16 cellular contexts compared by ENCODE assay signal in genomic region chr20:4018015-4018748, GRCh38. TPM values are rescaled to one million over a fixed set of nuclear protein-coding genes. Genes with fewer than 3 reads are reported as not detected.
DNase-seq lines count a peak whose midpoint lies in the region; ATAC-seq, FAIRE-seq and TF ChIP-seq lines count a peak whose summit lies in the region.
"Had no signal": no experiment of that assay in that cellular context is flagged by ENCODE, and none has a peak within 500 bp of the region (broad histone marks: within the 10 kb centered on the region; RNA-seq: fewer than 3 reads in every experiment).

No MANE protein-coding gene starts in this region.

- TF ChIP-seq RAD21 in HepG2 (CRISPR knock-in tag; IDR thresholded peaks at IDR 0.05): no peak

- no peak for ATAC-seq in HepG2
- no peak for ATAC-seq in right lobe of liver
- ATAC-seq in GM19467 (IDR thresholded peaks at IDR 0.05; ENCODE audit: unreplicated experiment): no peak
- no peak for ATAC-seq in HG02840 (IDR thresholded peaks at IDR 0.05; ENCODE audit: low FRiP score, unreplicated experiment)
- ATAC-seq in GM18520 (IDR thresholded peaks at IDR 0.05; ENCODE audit: unreplicated experiment): no peak
- ATAC-seq: activated CD4-positive, CD25-positive, alpha-beta regulatory T cell treated with anti-CD3 and anti-CD28 coated beads, Interleukin-2, amount 50 U/mL, for 24 hours; SK-N-SH treated with all-trans-retinoic acid at 6 μM for 48 hours had no signal

- no peaks in the 10 kb centered on the region for H3K36me3 ChIP-seq in HepG2 (replicated peaks in 1 of 2; ENCODE audit: control insufficient read depth in 1 of 2, insufficient read depth in 2 of 2, low read length in 2 of 2)
- H3K36me3 ChIP-seq in right lobe of liver: no peaks in the 10 kb centered on the region
- no peaks in the 10 kb centered on the region for H3K36me3 ChIP-seq in OCI-LY7 (ENCODE audit: insufficient read depth, low read length)
- H3K36me3 ChIP-seq: esophagus squamous epithelium, uterus had no signal

- H3K9ac ChIP-seq in HepG2 (ENCODE audit: insufficient read depth, low read depth, low read length): no peak overlapping the region

- H3K79me2 ChIP-seq in HepG2 (ENCODE audit: insufficient read depth, low read length) (no peaks in the 10 kb centered on the region), OCI-LY7 (ENCODE audit: insufficient read depth, low read depth, low read length) (no peaks in the 10 kb centered on the region)

- POLR2A ChIA-PET in HepG2 (lab: Yijun Ruan, JAX): no interaction called here
- POLR2A ChIA-PET in OCI-LY7 (lab: Charles Lee): no interaction called here

- DNase-seq in HepG2 (ENCODE audit: low spot score) (no peak), right lobe of liver (no peak), OCI-LY7 (ENCODE audit: low spot score) (no peak), fibroblast of the aortic adventitia (ENCODE audit: low read depth) (peak; percentile 31)
- no peak for DNase-seq in activated CD8-positive, alpha-beta memory T cell treated with anti-CD3 and anti-CD28 coated beads for 24 hours
- DNase-seq: esophagus squamous epithelium, immature natural killer cell, naive B cell, NCI-H524 treated with DMSO at 0.1 percent for 48 hours, small intestine, uterus had no signal

- intact Hi-C loops in HepG2 (cut with micrococcal nuclease; ENCODE audit: unreplicated experiment) (no loop called here), right lobe of liver (cut with DNase I) (loop anchor here (10.0 kb wide), 1 partner anchor 67 kb away; no protein-coding TSS in a partner anchor), OCI-LY7 (cut with micrococcal nuclease; ENCODE audit: unreplicated experiment) (no loop called here)

- CTCF ChIA-PET in HepG2 (lab: Yijun Ruan, JAX; ENCODE audit: low intra/inter-chr PET ratio, low total read pairs) (no interaction called here), OCI-LY7 (lab: Charles Lee; ENCODE audit: unreplicated experiment) (no interaction called here)

- FAIRE-seq in HepG2 (lab: Jason Lieb, UNC): no peak
- FAIRE-seq: small intestine had no signal

- H3K4me2 ChIP-seq in HepG2 (ENCODE audit: low read depth, low read length): no peak overlapping the region
- H3K4me2 ChIP-seq in OCI-LY7 (ENCODE audit: low read length): 0 out of 2 replicates have a peak overlapping the region, but pooled peaks have one; percentile 6

- no peak for TF ChIP-seq EP300 in HepG2 (IDR thresholded peaks at IDR 0.05; ENCODE audit: low read depth in 2 of 2, low read length in 2 of 2)
- TF ChIP-seq EP300 in HepG2 (CRISPR knock-in tag; IDR thresholded peaks at IDR 0.05; ENCODE audit: borderline replicate concordance): no peak

- TF ChIP-seq CTCF in HepG2 (CRISPR knock-in tag; IDR thresholded peaks at IDR 0.05) (no peak), right lobe of liver (IDR thresholded peaks at IDR 0.05) (no peak), OCI-LY7 (conservative IDR thresholded peaks at IDR 0.05; ENCODE audit: low read length) (no peak), fibroblast of the aortic adventitia (IDR thresholded peaks at IDR 0.05; ENCODE audit: insufficient read depth, low read length) (no peak)

- H3K4me1 ChIP-seq in HepG2 (ENCODE audit: insufficient read depth, low read length) (peaks cover 42% of the 10 kb centered on the region), right lobe of liver (peaks cover 0 to 9% (median 0%) of the 10 kb centered on the region in 4 donors), OCI-LY7 (ENCODE audit: insufficient read depth, low read length, poor library complexity, severe bottlenecking) (peaks cover 20% of the 10 kb centered on the region)
- H3K4me1 ChIP-seq: uterus had no signal

- WGBS in HepG2 (ENCODE audit: low lambda C conversion rate): 36% methylated on average over 5 of the region's 5 CpGs
- WGBS in right lobe of liver (ENCODE audit: insufficient coverage, low coverage, low lambda C conversion rate, missing lambda C conversion rate): 59% methylated on average over 5 of the region's 5 CpGs

- H4K20me1 ChIP-seq in HepG2 (ENCODE audit: insufficient read depth, low read length) (no peaks in the 10 kb centered on the region), OCI-LY7 (ENCODE audit: insufficient read depth, low read length) (no peaks in the 10 kb centered on the region)

- H3K9me3 ChIP-seq in HepG2 (ENCODE audit: low read length) (no peaks in the 10 kb centered on the region), right lobe of liver (no peaks in the 10 kb centered on the region), OCI-LY7 (ENCODE audit: low read length) (no peaks in the 10 kb centered on the region)
- H3K9me3 ChIP-seq: esophagus squamous epithelium, uterus had no signal

- H3K27ac ChIP-seq in HepG2 (ENCODE audit: extremely low read length, insufficient read depth, low read length) (no peak overlapping the region), right lobe of liver (no peak overlapping the region), OCI-LY7 (ENCODE audit: low read depth, low read length, poor library complexity, severe bottlenecking) (no peak overlapping the region)
- H3K27ac ChIP-seq: uterus had no signal

- in situ Hi-C loops in HepG2 (cut with HindIII; ENCODE audit: extremely low pct_ligation_motif_present, low pct_unique_long_range_greater_than_20kb): loop anchor here (5.0 kb wide), 1 partner anchor 64 kb away; no protein-coding TSS in a partner anchor

- H3K9me2 ChIP-seq in OCI-LY7 (ENCODE audit: insufficient read depth, low read length): no peaks in the 10 kb centered on the region

- H2AFZ ChIP-seq in HepG2 (ENCODE audit: low read length) (no peak overlapping the region), OCI-LY7 (ENCODE audit: low read length) (no peak overlapping the region)

- TF ChIP-seq POLR2A in HepG2 (IDR thresholded peaks at IDR 0.05; ENCODE audit: insufficient read depth in 1 of 2, low read depth in 2 of 2, low read length in 2 of 2) (no peak), right lobe of liver (IDR thresholded peaks at IDR 0.05) (no peak)

- H3K27me3 ChIP-seq in HepG2 (ENCODE audit: control insufficient read depth in 1 of 2, insufficient read depth in 2 of 2, low read length in 2 of 2): peaks cover 3 to 24% of the 10 kb centered on the region in 2 experiments; a peak in 3 of 5 replicates
- H3K27me3 ChIP-seq in right lobe of liver: no peaks in the 10 kb centered on the region
- H3K27me3 ChIP-seq: uterus had no signal

- H3K4me3 ChIP-seq in HepG2 (replicated peaks in 1 of 3; ENCODE audit: insufficient read depth in 1 of 3, low read depth in 2 of 3, low read length in 3 of 3) (no peak overlapping the region), right lobe of liver (no peak overlapping the region), OCI-LY7 (ENCODE audit: low read depth, low read length, poor library complexity, severe bottlenecking) (no peak overlapping the region), fibroblast of the aortic adventitia (ENCODE audit: low read depth, low read length) (no peak overlapping the region)
- H3K4me3 ChIP-seq: esophagus squamous epithelium, uterus had no signal

- BruUV-seq in HepG2 (replicated peaks; lab: Mats Ljungman, UMichigan): no TSS peak
- no TSS peak for BruUV-seq in OCI-LY7 (replicated peaks; lab: Mats Ljungman, UMichigan)

TF ChIP-seq in HepG2, 621 proteins besides CTCF, POLR2A, EP300 and RAD21:
- TF ChIP-seq NFE2L2 (IDR thresholded peaks at IDR 0.05; ENCODE audit: low read length) (peak; percentile 79), MEF2D (CRISPR knock-in tag; IDR thresholded peaks at IDR 0.05) (no peak), SAP130 (CRISPR knock-in tag; IDR thresholded peaks at IDR 0.05; ENCODE audit: low read depth) (no peak), MAFK (conservative IDR thresholded peaks at IDR 0.05 in 1 of 2, IDR thresholded peaks at IDR 0.05 in 1 of 2; ENCODE audit: low read length in 2 of 2) (peak; percentile 94 to 95), TBL1XR1 (IDR thresholded peaks at IDR 0.05; ENCODE audit: borderline replicate concordance, low read length, partially characterized antibody) (no peak), MAFF (IDR thresholded peaks at IDR 0.05; ENCODE audit: low read depth, low read length) (peak; percentile 91), ZKSCAN1 (IDR thresholded peaks at IDR 0.05; ENCODE audit: low read length) (peak; percentile 82; the same call in 1 of the 2 replicates), ZNF317 (CRISPR knock-in tag; IDR thresholded peaks at IDR 0.05) (no peak)

RNA-seq across cellular contexts. Expression of gene RNF24, which starts 2.8 kb away (rescaled TPM):
- total RNA-seq in HepG2 (2016; rRNA removed; fragmentation: Illumina TruSeq; extraction: Trizol): 2.4 and 2.9 TPM in 2 replicates
- 1.3 and 1.6 TPM in 2 replicates for total RNA-seq in HepG2 (2016; cell fraction: cytosol; rRNA removed; fragmentation: Illumina TruSeq; extraction: Trizol; ENCODE audit: low read depth)
- 2.4 and 2.9 TPM in 2 replicates for total RNA-seq in HepG2 (2016; cell fraction: insoluble cytoplasmic fraction; rRNA removed; fragmentation: Illumina TruSeq; extraction: Trizol)
- total RNA-seq in HepG2 (2016; cell fraction: membrane; rRNA removed; fragmentation: Illumina TruSeq; extraction: Trizol): 2.8 and 3.3 TPM in 2 replicates
- total RNA-seq in HepG2 (2016; cell fraction: nucleus; rRNA removed; fragmentation: Illumina TruSeq; extraction: Trizol): 3.7 and 4.2 TPM in 2 replicates
- polyA plus RNA-seq in HepG2 (2011; rRNA removed): 10.4 TPM in 2 replicates
- polyA plus RNA-seq in HepG2 (2011; cell fraction: cytosol; rRNA removed): 8.1 and 10.3 TPM in 2 replicates
- 10.7 and 11.5 TPM in 2 replicates for polyA plus RNA-seq in HepG2 (2011; cell fraction: nucleus; rRNA removed)
- 9.7 and 9.9 TPM in 2 replicates for polyA plus RNA-seq in HepG2 (2012)
- polyA plus RNA-seq in HepG2 (2016; cell fraction: cytosol; fragmentation: Illumina TruSeq; extraction: Trizol; ENCODE audit: low read depth): 2.5 and 3.5 TPM in 2 replicates
- polyA plus RNA-seq in HepG2 (2016; cell fraction: insoluble cytoplasmic fraction; fragmentation: Illumina TruSeq; extraction: Trizol; ENCODE audit: low read depth): 3.0 and 3.3 TPM in 2 replicates
- 3.9 and 4.1 TPM in 2 replicates for polyA plus RNA-seq in HepG2 (2016; cell fraction: membrane; fragmentation: Illumina TruSeq; extraction: Trizol; ENCODE audit: low read depth)
- 5.8 and 6.3 TPM in 2 replicates for polyA plus RNA-seq in HepG2 (2016; cell fraction: nucleus; fragmentation: Illumina TruSeq; extraction: Trizol; ENCODE audit: insufficient read depth, low read depth)
- 12.7 and 15.9 TPM in 2 replicates for polyA minus RNA-seq in HepG2 (2011; rRNA and poly(A)+ RNA removed; ENCODE audit: low replicate concordance)
- 9.9 and 12.7 TPM in 2 replicates for polyA minus RNA-seq in HepG2 (2011; cell fraction: cytosol; rRNA and poly(A)+ RNA removed)
- polyA minus RNA-seq in HepG2 (2011; cell fraction: nucleus; rRNA and poly(A)+ RNA removed): 7.1 and 8.6 TPM in 2 replicates
- total RNA-seq in right lobe of liver: 1 to 10 TPM; 1.1 to 8.7 (median 2.2) TPM
- total RNA-seq in OCI-LY7 (2014; rRNA removed; shearing (Covaris generic)): 0.85 TPM in 2 replicates
- total RNA-seq in OCI-LY7 (2022): 0.74 and 1.1 TPM in 2 replicates
- 17.6 and 61.2 TPM in 2 replicates for total RNA-seq in fibroblast of the aortic adventitia (ENCODE audit: low replicate concordance)

Comparison
In these comparisons a context has a peak if more than half of its experiments do, and no peak if none do; other contexts are left out.
1. intact Hi-C loops: an anchor here in right lobe of liver (10.0 kb wide); none called in HepG2 and OCI-LY7.